ENCODE assay signal across 8 cellular contexts in the genomic region with DNA sequence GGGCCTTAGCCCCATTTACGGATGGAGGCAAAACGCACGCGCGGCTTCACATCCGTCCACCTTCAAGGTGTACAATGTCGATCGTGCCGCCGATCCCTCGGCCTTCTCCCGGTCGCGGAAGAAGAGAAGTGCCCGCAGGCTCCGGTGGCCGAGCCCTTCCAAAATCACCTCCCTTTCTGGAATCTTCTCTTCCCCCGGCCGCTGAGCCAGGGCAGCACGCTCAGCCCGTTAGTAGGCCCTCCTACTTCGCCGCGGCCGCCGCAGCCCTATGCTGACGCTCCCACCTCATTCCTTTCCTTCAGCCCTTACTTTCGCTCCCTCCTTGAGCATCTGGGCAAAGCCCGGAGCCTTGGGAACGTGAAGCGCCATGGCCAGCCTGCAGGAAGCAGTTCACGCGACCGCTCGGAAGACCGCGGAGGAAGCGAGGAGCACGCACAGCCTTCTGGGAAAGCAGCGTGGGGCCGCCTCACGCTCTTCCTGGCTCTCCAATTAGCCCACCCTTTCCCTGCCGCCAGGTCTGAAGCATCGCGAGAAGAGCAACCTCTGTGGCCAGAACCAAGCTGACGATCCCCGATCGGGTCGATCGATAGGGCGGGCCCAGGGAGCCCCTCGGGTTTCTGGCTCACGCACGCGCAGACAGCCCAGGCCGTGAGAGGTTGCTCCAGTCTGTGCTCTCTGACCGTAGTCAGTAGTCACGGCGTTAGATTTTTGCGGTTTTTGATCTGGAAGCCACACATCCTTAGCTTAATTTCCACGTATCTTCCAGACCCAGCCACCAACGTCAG. TPM values are rescaled to one million over a fixed set of nuclear protein-coding genes. Genes with fewer than 3 reads are reported as not detected.
DNase-seq lines count a peak whose midpoint lies in the region; ATAC-seq and TF ChIP-seq lines count a peak whose summit lies in the region.

Gene CCT8, minus strand, starts transcription at position 427 of the 785 bp plus-strand sequence. Its CDS starts 58 bp downstream, at position 369.

- CTCF ChIA-PET in mammary epithelial cell (lab: Charles Lee; ENCODE audit: low non-redundant PET) = interaction anchor here (0.6 to 0.8 kb wide), 5 partner anchors 18 to 273 kb away, joined by 3 to 6 read pairs (median 4); no protein-coding TSS in a partner anchor

- H3K36me3 ChIP-seq in WERI-Rb-1 (peaks cover 44% of the 10 kb centered on the region), mammary epithelial cell (ENCODE audit: insufficient read depth, low read length) (peaks cover 6% of the 10 kb centered on the region), skeletal muscle tissue (ENCODE audit: control insufficient read depth in 3 of 3, insufficient read depth in 3 of 3, low read length in 3 of 3) (peaks cover 3 to 6% (median 4%) of the 10 kb centered on the region in 3 donors)

- WGBS in mammary epithelial cell (ENCODE audit: low coverage, missing lambda C conversion rate) = 1% methylated on average over 34 of the region's 62 CpGs

- H3K9me3 ChIP-seq in WERI-Rb-1 (ENCODE audit: severe bottlenecking) (no peaks in the 10 kb centered on the region), mammary epithelial cell (replicated peaks; ENCODE audit: insufficient read depth, low read length) (no peaks in the 10 kb centered on the region), iPS-18c (ENCODE audit: control insufficient read depth, insufficient read depth, low read length) (no peaks in the 10 kb centered on the region), skeletal muscle tissue (ENCODE audit: control insufficient read depth in 3 of 3, low read length in 3 of 3) (no peaks in the 10 kb centered on the region)

- peaks cover 52% of the 10 kb centered on the region for H3K79me2 ChIP-seq in mammary epithelial cell (ENCODE audit: insufficient read depth, low read length)

- peaks cover 24% of the 10 kb centered on the region for H3K4me1 ChIP-seq in mammary epithelial cell (ENCODE audit: insufficient read depth, low read length)
- H3K4me1 ChIP-seq in skeletal muscle tissue (ENCODE audit: control insufficient read depth in 3 of 3, insufficient read depth in 3 of 3, low read length in 3 of 3) = peaks cover 15 to 21% (median 20%) of the 10 kb centered on the region in 3 donors

- H3K9ac ChIP-seq in mammary epithelial cell (ENCODE audit: insufficient read depth, low read length) (peak within 1 kb of the TSS; percentile 97), skeletal muscle tissue (ENCODE audit: low read depth in 1 of 3, low read length in 3 of 3) (peak within 1 kb of the TSS; percentile 95 to 98 (median 97))

- H3K4me3 ChIP-seq in WERI-Rb-1 (ENCODE audit: low read depth, low read length) = peak within 1 kb of the TSS; percentile 86
- H3K4me3 ChIP-seq in mammary epithelial cell (replicated peaks in 1 of 3; ENCODE audit: insufficient read depth in 1 of 3, low read depth in 2 of 3, low read length in 3 of 3) = peak within 1 kb of the TSS; percentile 75 to 91 (median 88)
- H3K4me3 ChIP-seq in iPS-18c (ENCODE audit: insufficient read depth, low read depth, low read length) = peak within 1 kb of the TSS; percentile 85
- peak within 1 kb of the TSS; percentile 86 to 98 (median 97) for H3K4me3 ChIP-seq in skeletal muscle tissue (ENCODE audit: low read length in 3 of 3)

- DNase-seq in ACHN (peak; percentile 99), NCI-H2227 (lab: John Stamatoyannopoulos, UW; ENCODE audit: unreplicated experiment) (peak; percentile 100), WERI-Rb-1 (peak; percentile 100), mammary epithelial cell (peak; percentile 99)

- H3K27me3 ChIP-seq in WERI-Rb-1 (ENCODE audit: insufficient read depth, low read depth, severe bottlenecking) = no peaks in the 10 kb centered on the region
- H3K27me3 ChIP-seq in mammary epithelial cell (ENCODE audit: insufficient read depth, low read length) = no peaks in the 10 kb centered on the region
- no peaks in the 10 kb centered on the region for H3K27me3 ChIP-seq in skeletal muscle tissue (ENCODE audit: control insufficient read depth in 3 of 3, insufficient read depth in 3 of 3, low read length in 3 of 3)

- in situ Hi-C loops in ACHN (cut with HindIII; ENCODE audit: low pct_ligation_motif_present, low pct_unique_long_range_greater_than_20kb, low sequenced_read_pairs) = no loop called here
- in situ Hi-C loops in mammary epithelial cell (cut with MboI; ENCODE audit: low sequenced_read_pairs in 2 of 2) = no loop called here

- H3K27ac ChIP-seq in WERI-Rb-1 (peak within 1 kb of the TSS; percentile 95), mammary epithelial cell (ENCODE audit: insufficient read depth, low read depth, low read length) (peak within 1 kb of the TSS; percentile 87), skeletal muscle tissue (ENCODE audit: low read depth, low read length) (peak within 1 kb of the TSS; percentile 94)

- no peak for TF ChIP-seq CTCF in WERI-Rb-1 (IDR thresholded peaks at IDR 0.05; ENCODE audit: low read depth, low read length)
- TF ChIP-seq CTCF in mammary epithelial cell (conservative IDR thresholded peaks at IDR 0.05 in 1 of 2, IDR thresholded peaks at IDR 0.05 in 1 of 2; ENCODE audit: extremely low read depth in 1 of 2, insufficient read depth in 1 of 2, low read depth in 1 of 2, low read length in 2 of 2) = no peak

- intact Hi-C loops in mammary epithelial cell (cut with micrococcal nuclease) = loop anchor here (5.0 to 10.0 kb wide), 3 partner anchors 46 to 1071 kb away; no protein-coding TSS in a partner anchor

- H2AFZ ChIP-seq in mammary epithelial cell (ENCODE audit: low read depth, low read length) = peak within 1 kb of the TSS; percentile 92

- BruUV-seq in mammary epithelial cell (replicated peaks; lab: Mats Ljungman, UMichigan) = TSS peak; percentile 59

- H4K20me1 ChIP-seq in mammary epithelial cell (ENCODE audit: insufficient read depth, low read length) = no peaks in the 10 kb centered on the region

- dilution Hi-C loops in mammary epithelial cell (cut with HindIII; ENCODE audit: low sequenced_read_pairs) = no loop called here

- peak; percentile 92 for ATAC-seq in GM18873 (IDR thresholded peaks at IDR 0.05; ENCODE audit: low FRiP score, unreplicated experiment)
- peak; percentile 93 for ATAC-seq in HG03139 (IDR thresholded peaks at IDR 0.05; ENCODE audit: unreplicated experiment)

- peak within 1 kb of the TSS; percentile 89 for H3K4me2 ChIP-seq in mammary epithelial cell (ENCODE audit: insufficient read depth, low read depth, low read length)

RNA-seq across cellular contexts. Expression of gene CCT8, which starts in this region (rescaled TPM):
- total RNA-seq in mammary epithelial cell = 100 to 1,000 TPM; 124 to 195 TPM
- polyA plus RNA-seq in mammary epithelial cell = 188 TPM
- polyA minus RNA-seq in mammary epithelial cell = 187 TPM
- total RNA-seq in skeletal muscle tissue = 176 TPM

Comparison
In these comparisons a context has a peak if more than half of its experiments do, and no peak if none do; other contexts are left out.
1. Peak in every context shown above with its lines: DNase-seq, ATAC-seq, H3K4me3 ChIP-seq and H3K27ac ChIP-seq.